ENCODE assay signal across 1 cellular context in the genomic region with DNA sequence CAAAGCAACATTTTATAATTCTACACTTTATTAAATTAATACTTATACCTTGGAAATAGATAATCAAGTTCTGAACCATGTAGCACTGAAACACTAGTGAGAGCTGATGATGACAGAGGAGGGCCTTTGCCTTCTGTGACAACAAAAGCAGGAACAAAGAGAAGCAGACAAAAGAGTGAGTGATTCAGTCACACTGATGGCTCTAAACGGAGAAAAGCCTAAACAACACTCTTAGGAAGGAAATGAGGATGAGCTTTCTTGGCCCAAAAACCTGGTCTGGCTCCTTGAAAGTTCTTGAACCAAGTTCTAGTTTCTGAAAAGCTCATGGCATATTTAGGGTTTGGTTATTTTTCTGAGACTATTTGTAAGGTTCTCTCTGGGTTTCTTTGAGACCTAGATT.
TF ChIP-seq lines count a peak whose summit lies in the region.

No MANE protein-coding gene starts in this region.

TF ChIP-seq in H1, 55 proteins besides CTCF, POLR2A, EP300 and RAD21:
- TF ChIP-seq SUZ12 (IDR thresholded peaks at IDR 0.05; ENCODE audit: low read length) (no peak), KDM4A (IDR thresholded peaks at IDR 0.05; ENCODE audit: low read depth, low read length, severe bottlenecking) (no peak), CHD1 (IDR thresholded peaks at IDR 0.05; ENCODE audit: low read depth, low read length) (no peak), YY1 (IDR thresholded peaks at IDR 0.05; ENCODE audit: low read depth, low read length) (no peak), BCL11A (IDR thresholded peaks at IDR 0.05; ENCODE audit: low read depth in 2 of 2, low read length in 2 of 2) (no peak), GABPA (IDR thresholded peaks at IDR 0.05; ENCODE audit: borderline replicate concordance, insufficient read depth, low read length) (no peak)
